In the genomic region with DNA sequence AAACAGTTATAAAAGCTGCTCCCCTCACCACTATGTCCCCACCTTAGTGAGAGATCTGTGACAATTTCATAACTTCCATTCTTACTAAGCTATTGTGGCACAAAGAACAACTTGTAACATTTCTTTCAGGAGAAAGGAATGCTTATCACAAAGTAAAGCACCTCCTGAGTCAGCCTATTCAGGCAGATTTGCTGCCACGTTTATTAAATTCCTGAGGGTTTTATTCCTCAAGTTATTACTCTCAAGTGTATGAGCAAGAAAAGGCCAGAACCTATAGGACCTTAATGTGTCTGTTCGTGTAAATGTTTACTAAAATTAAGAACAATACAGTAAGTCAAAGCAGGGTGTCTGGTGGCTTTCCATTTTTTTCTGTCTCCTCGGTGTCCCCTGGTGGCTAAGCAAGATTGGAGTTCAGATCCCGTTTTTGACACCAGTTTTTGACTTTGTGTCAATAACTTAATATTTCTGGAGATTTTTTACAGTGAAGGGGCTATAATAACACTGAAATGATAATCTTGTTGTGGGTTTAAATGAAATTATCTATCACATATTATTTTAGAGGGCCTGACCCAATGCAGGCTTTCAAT, we compare ENCODE assay signal across 14 cellular contexts.
A peak's percentile ranks its signal among the peaks of the same experiment; 100 is the strongest.
DNase-seq lines count a peak whose midpoint lies in the region; ATAC-seq and TF ChIP-seq lines count a peak whose summit lies in the region.
"Had no signal": no experiment of that assay in that cellular context is flagged by ENCODE, and none has a peak within 500 bp of the region (broad histone marks: within the 10 kb centered on the region; RNA-seq: fewer than 3 reads in every experiment).

No MANE protein-coding gene starts in this region.

- peak; percentile 55 for TF ChIP-seq CTCF in LNCaP clone FGC (IDR thresholded peaks at IDR 0.05; ENCODE audit: control insufficient read depth, extremely low read depth, insufficient read depth)
- no peak for TF ChIP-seq CTCF in coronary artery (IDR thresholded peaks at IDR 0.05)

- no peak overlapping the region for H2BK15ac ChIP-seq in mesenchymal stem cell (ENCODE audit: low read depth, poor library complexity, severe bottlenecking)

- H3K9ac ChIP-seq in adipocyte (ENCODE audit: low read length) = no peak overlapping the region
- no peak overlapping the region for H3K9ac ChIP-seq in mesenchymal stem cell (ENCODE audit: low read length)

- peaks cover 12% of the 10 kb centered on the region for H3K9me3 Mint-ChIP-seq in activated T-helper 17 cell treated with anti-CD3 and anti-CD28 coated beads, Interleukin-2, amount 50 U/mL, for 72 hours
- H3K9me3 Mint-ChIP-seq: activated T-helper 1 cell treated with anti-CD3 and anti-CD28 coated beads, Interleukin-12 subunit alpha, Interleukin-12 subunit beta, Interleukin-2, Interleukin-4 antibody, amounts not matched to agents 30 ng/mL and 10 ng/mL and 1 ng/mL, durations not matched to agents 14 hours and 24 hours and 36 hours; memory B cell had no signal

- H2BK120ac ChIP-seq in mesenchymal stem cell (ENCODE audit: low read depth, low read length) = no peak overlapping the region

- H3K4ac ChIP-seq in mesenchymal stem cell (ENCODE audit: low read depth in 1 of 2, low read length in 2 of 2) = no peak overlapping the region

- no peak overlapping the region for H3K4me2 ChIP-seq in mesenchymal stem cell (ENCODE audit: low read length, poor library complexity, severe bottlenecking)

- H3K27me3 Mint-ChIP-seq in activated T-helper 17 cell treated with anti-CD3 and anti-CD28 coated beads, Interleukin-2, amount 50 U/mL, for 72 hours = no peaks in the 10 kb centered on the region
- H3K27me3 Mint-ChIP-seq: memory B cell had no signal

- H3K27me3 ChIP-seq in adipocyte (replicated peaks; ENCODE audit: control insufficient read depth, insufficient read depth, low read length) (no peaks in the 10 kb centered on the region), mesenchymal stem cell (ENCODE audit: control insufficient read depth in 1 of 2, insufficient read depth in 1 of 2, low read length in 2 of 2) (no peaks in the 10 kb centered on the region)
- H3K27me3 ChIP-seq: gastroesophageal sphincter, upper lobe of left lung had no signal

- no peak overlapping the region for H2AK5ac ChIP-seq in mesenchymal stem cell (ENCODE audit: low read length, severe bottlenecking)

- no peak overlapping the region for H4K8ac ChIP-seq in mesenchymal stem cell (ENCODE audit: low read length)

- no peak overlapping the region for H3K18ac ChIP-seq in mesenchymal stem cell (ENCODE audit: low read depth in 1 of 2, low read length in 2 of 2)

- no peak overlapping the region for H2AFZ ChIP-seq in mesenchymal stem cell (ENCODE audit: low read depth, low read length)

- H3K9me3 ChIP-seq in adipocyte (ENCODE audit: control insufficient read depth, low read length) (no peaks in the 10 kb centered on the region), mesenchymal stem cell (ENCODE audit: control insufficient read depth, low read length) (peaks cover 3% of the 10 kb centered on the region)
- H3K9me3 ChIP-seq: gastroesophageal sphincter, upper lobe of left lung had no signal

- H3K36me3 ChIP-seq in adipocyte (ENCODE audit: control insufficient read depth, insufficient read depth, low read length, severe bottlenecking) (no peaks in the 10 kb centered on the region), mesenchymal stem cell (ENCODE audit: control insufficient read depth in 1 of 2, insufficient read depth in 2 of 2, low read depth in 1 of 2, low read length in 2 of 2) (no peaks in the 10 kb centered on the region)
- H3K36me3 ChIP-seq: gastroesophageal sphincter, upper lobe of left lung had no signal

- no peaks in the 10 kb centered on the region for H3K4me1 ChIP-seq in adipocyte (ENCODE audit: control insufficient read depth, insufficient read depth, low read length)
- H3K4me1 ChIP-seq in mesenchymal stem cell (ENCODE audit: control insufficient read depth, insufficient read depth, low read depth, low read length) = no peaks in the 10 kb centered on the region
- H3K4me1 ChIP-seq: gastroesophageal sphincter, upper lobe of left lung had no signal

- H2BK5ac ChIP-seq in mesenchymal stem cell (ENCODE audit: low read depth, low read length, poor library complexity, severe bottlenecking) = no peak overlapping the region

- H3K27ac ChIP-seq in mesenchymal stem cell (ENCODE audit: low read length, poor library complexity, severe bottlenecking) (no peak overlapping the region), coronary artery (no peak overlapping the region)
- H3K27ac ChIP-seq: gastroesophageal sphincter, upper lobe of left lung had no signal

- WGBS in mesenchymal stem cell = 39% methylated on average over 4 of the region's 4 CpGs

- no peak for ATAC-seq in HG03432 (IDR thresholded peaks at IDR 0.05; ENCODE audit: unreplicated experiment)
- no peak for ATAC-seq in activated T-helper 17 cell treated with anti-CD3 and anti-CD28 coated beads, Interleukin-2, amount 50 U/mL, for 72 hours (replicated peaks)
- ATAC-seq: gastroesophageal sphincter, right cardiac atrium had no signal

- no peak overlapping the region for H3K27ac Mint-ChIP-seq in activated T-helper 17 cell treated with anti-CD3 and anti-CD28 coated beads, Interleukin-2, amount 50 U/mL, for 72 hours
- H3K27ac Mint-ChIP-seq: activated T-helper 1 cell treated with anti-CD3 and anti-CD28 coated beads, Interleukin-12 subunit alpha, Interleukin-12 subunit beta, Interleukin-2, Interleukin-4 antibody, amounts not matched to agents 30 ng/mL and 10 ng/mL and 1 ng/mL, durations not matched to agents 14 hours and 24 hours and 36 hours; memory B cell had no signal

- H3K79me1 ChIP-seq in mesenchymal stem cell (replicated peaks; ENCODE audit: low read length, poor library complexity, severe bottlenecking) = no peaks in the 10 kb centered on the region

- H3K4me3 ChIP-seq in LNCaP clone FGC (ENCODE audit: low read depth, low read length) = no peak overlapping the region
- H3K4me3 ChIP-seq in adipocyte (ENCODE audit: low read length) = no peak overlapping the region
- H3K4me3 ChIP-seq in mesenchymal stem cell (ENCODE audit: insufficient read depth in 1 of 2, low read depth in 1 of 2, low read length in 2 of 2) = no peak overlapping the region
- no peak overlapping the region for H3K4me3 ChIP-seq in coronary artery
- H3K4me3 ChIP-seq: gastroesophageal sphincter, upper lobe of left lung had no signal

- H3K23ac ChIP-seq in mesenchymal stem cell (ENCODE audit: low read length in 2 of 2) = no peak overlapping the region

- H4K91ac ChIP-seq in mesenchymal stem cell (ENCODE audit: low read length) = no peak overlapping the region

- no peak overlapping the region for H3K14ac ChIP-seq in mesenchymal stem cell (ENCODE audit: low read length in 2 of 2)

- H2BK12ac ChIP-seq in mesenchymal stem cell (ENCODE audit: low read length in 2 of 2) = no peak overlapping the region

- DNase-seq in NCI-H146 (lab: John Stamatoyannopoulos, UW) (peak; percentile 3), NCI-H146 treated with DMSO at 0.1 percent for 48 hours (lab: John Stamatoyannopoulos, UW; ENCODE audit: unreplicated experiment) (no peak), LNCaP clone FGC (ENCODE audit: low read depth) (no peak), adipocyte (ENCODE audit: low read depth) (peak; percentile 26), mesenchymal stem cell (peak; percentile 18), coronary artery (ENCODE audit: low spot score) (no peak)
- DNase-seq: GF-D8, right cardiac atrium, upper lobe of left lung had no signal

- H3K4me1 Mint-ChIP-seq in activated T-helper 17 cell treated with anti-CD3 and anti-CD28 coated beads, Interleukin-2, amount 50 U/mL, for 72 hours = no peaks in the 10 kb centered on the region
- H3K4me1 Mint-ChIP-seq: memory B cell had no signal

- H3K4me3 Mint-ChIP-seq in activated T-helper 17 cell treated with anti-CD3 and anti-CD28 coated beads, Interleukin-2, amount 50 U/mL, for 72 hours = no peak overlapping the region
- H3K4me3 Mint-ChIP-seq: activated T-helper 1 cell treated with anti-CD3 and anti-CD28 coated beads, Interleukin-12 subunit alpha, Interleukin-12 subunit beta, Interleukin-2, Interleukin-4 antibody, amounts not matched to agents 30 ng/mL and 10 ng/mL and 1 ng/mL, durations not matched to agents 14 hours and 24 hours and 36 hours; memory B cell had no signal

- H3K36me3 Mint-ChIP-seq in activated T-helper 17 cell treated with anti-CD3 and anti-CD28 coated beads, Interleukin-2, amount 50 U/mL, for 72 hours (ENCODE audit: low read depth) = no peaks in the 10 kb centered on the region
- H3K36me3 Mint-ChIP-seq: memory B cell had no signal

Comparison
In these comparisons a context has a peak if more than half of its experiments do, and no peak if none do; other contexts are left out.
1. DNase-seq: peak in NCI-H146 (single experiment), adipocyte (single experiment) and mesenchymal stem cell (single experiment); none in NCI-H146 treated with DMSO at 0.1 percent for 48 hours (single experiment), LNCaP clone FGC (single experiment) and coronary artery (single experiment).